ENCODE assay signal across 8 cellular contexts in the genomic region with DNA sequence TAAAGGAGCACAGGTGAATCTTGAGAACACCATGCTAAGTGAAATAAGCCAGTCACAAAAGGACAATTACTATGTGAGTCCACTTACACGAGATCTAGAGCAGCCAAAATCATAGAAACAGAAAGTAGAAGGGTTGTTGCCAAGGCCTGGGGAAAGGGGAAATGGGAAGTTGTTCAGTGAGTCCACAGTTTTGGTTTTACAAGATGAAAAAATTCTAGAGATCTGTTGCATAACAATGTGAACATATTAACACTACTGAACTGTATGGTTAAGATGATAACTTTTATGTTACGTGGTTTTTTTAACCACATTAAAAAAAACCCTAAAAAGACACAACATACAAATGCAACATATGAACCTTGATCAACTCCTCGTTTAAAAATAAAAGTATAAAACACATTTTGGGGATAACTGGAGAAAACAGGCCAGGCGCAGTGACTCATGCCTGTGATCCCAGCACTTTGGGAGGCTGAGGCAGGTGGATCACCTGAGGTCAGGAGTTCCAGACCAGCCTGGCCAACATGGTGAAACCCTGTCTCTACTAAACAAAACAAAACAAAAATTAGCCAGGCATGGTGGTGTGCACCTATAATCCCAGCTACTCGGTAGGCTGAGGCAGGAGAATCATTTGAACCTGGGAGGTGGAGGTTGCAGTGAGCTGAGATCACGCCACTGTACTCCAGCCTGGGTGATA. TPM values are rescaled to one million over a fixed set of nuclear protein-coding genes. Genes with fewer than 3 reads are reported as not detected.
DNase-seq lines count a peak whose midpoint lies in the region; ATAC-seq and TF ChIP-seq lines count a peak whose summit lies in the region.
"Not testable (repeated sequence)": the region's sequence is repeated elsewhere in the genome, so short reads cannot be mapped to it uniquely, and the experiment has no call there.

No MANE protein-coding gene starts in this region.

- not testable (repeated sequence) for DNase-seq in CD4-positive, alpha-beta T cell; activated T-helper 1 cell treated with anti-CD3 and anti-CD28 coated beads, Interleukin-12 subunit alpha, Interleukin-12 subunit beta, Interleukin-2, Interleukin-4 antibody, amounts not matched to agents 30 ng/mL and 10 ng/mL and 1 ng/mL, durations not matched to agents 14 hours and 24 hours and 36 hours (ENCODE audit: low spot score)
- peak; percentile 71 for DNase-seq in naive B cell

- peak; percentile 73 for ATAC-seq in CD4-positive, alpha-beta T cell (ENCODE audit: poor library complexity)
- ATAC-seq in GM18907 (IDR thresholded peaks at IDR 0.05; ENCODE audit: unreplicated experiment) = peak; percentile 87
- peak; percentile 86 for ATAC-seq in GM21515 (IDR thresholded peaks at IDR 0.05; ENCODE audit: unreplicated experiment)
- ATAC-seq in HG02943 (IDR thresholded peaks at IDR 0.05; ENCODE audit: low read depth, unreplicated experiment) = peak; percentile 79
- peak; percentile 82 for ATAC-seq in HG03460 (IDR thresholded peaks at IDR 0.05; ENCODE audit: unreplicated experiment)
- peak; percentile 86 to 88 for ATAC-seq in naive B cell (ENCODE audit: low read depth in 2 of 2)

- peak overlapping the region; percentile 45 for H3K4me3 ChIP-seq in OCI-LY3 (ENCODE audit: low read length)

- peaks cover 39% of the 10 kb centered on the region for H3K4me1 Mint-ChIP-seq in CD4-positive, alpha-beta T cell (ENCODE audit: low read depth)
- peaks cover 21% of the 10 kb centered on the region for H3K4me1 Mint-ChIP-seq in activated T-helper 1 cell treated with anti-CD3 and anti-CD28 coated beads, Interleukin-12 subunit alpha, Interleukin-12 subunit beta, Interleukin-2, Interleukin-4 antibody, amounts not matched to agents 30 ng/mL and 10 ng/mL and 1 ng/mL, durations not matched to agents 14 hours and 24 hours and 36 hours (ENCODE audit: low read depth)
- peaks cover 58 to 78% (median 75%) of the 10 kb centered on the region in 3 donors for H3K4me1 Mint-ChIP-seq in naive B cell

- H3K27ac ChIP-seq in CD4-positive, alpha-beta T cell (ENCODE audit: low read depth, low read length) = not testable (repeated sequence)
- H3K27ac ChIP-seq in OCI-LY3 (ENCODE audit: low read length) = peak overlapping the region; percentile 34

- H3K4me1 ChIP-seq in OCI-LY3 (ENCODE audit: low read length) = peaks cover 20% of the 10 kb centered on the region

- not testable (repeated sequence) for H2AFZ ChIP-seq in OCI-LY3 (ENCODE audit: low read depth, low read length)

- not testable (repeated sequence) for H3K9me3 Mint-ChIP-seq in CD4-positive, alpha-beta T cell; naive B cell
- peaks cover 20% of the 10 kb centered on the region for H3K9me3 Mint-ChIP-seq in activated T-helper 1 cell treated with anti-CD3 and anti-CD28 coated beads, Interleukin-12 subunit alpha, Interleukin-12 subunit beta, Interleukin-2, Interleukin-4 antibody, amounts not matched to agents 30 ng/mL and 10 ng/mL and 1 ng/mL, durations not matched to agents 14 hours and 24 hours and 36 hours

- peak overlapping the region; percentile 2 for H3K4me3 Mint-ChIP-seq in CD4-positive, alpha-beta T cell
- not testable (repeated sequence) for H3K4me3 Mint-ChIP-seq in activated T-helper 1 cell treated with anti-CD3 and anti-CD28 coated beads, Interleukin-12 subunit alpha, Interleukin-12 subunit beta, Interleukin-2, Interleukin-4 antibody, amounts not matched to agents 30 ng/mL and 10 ng/mL and 1 ng/mL, durations not matched to agents 14 hours and 24 hours and 36 hours
- H3K4me3 Mint-ChIP-seq in naive B cell = peak overlapping the region; percentile 7 to 84 (median 66)

- peaks cover 61% of the 10 kb centered on the region for H3K36me3 ChIP-seq in OCI-LY3 (replicated peaks; ENCODE audit: low read depth, low read length)

- H3K9ac ChIP-seq in OCI-LY3 (ENCODE audit: low read length) = peak overlapping the region; percentile 4; the same call in 1 of the 2 replicates

- POLR2A ChIA-PET in CD4-positive, alpha-beta T cell (lab: Charles Lee) = interaction anchor here (0.7 kb wide), 1 partner anchor 53 kb away, joined by 3 read pairs; no protein-coding TSS in a partner anchor

- not testable (repeated sequence) for H3K27me3 ChIP-seq in CD4-positive, alpha-beta T cell (ENCODE audit: control insufficient read depth, insufficient read depth, low read length); OCI-LY3 (ENCODE audit: low read depth, low read length)

- H3K9me3 ChIP-seq in CD4-positive, alpha-beta T cell (ENCODE audit: control insufficient read depth, low read length); OCI-LY3 (ENCODE audit: insufficient read depth, low read length): not testable (repeated sequence)

- H3K27me3 Mint-ChIP-seq in CD4-positive, alpha-beta T cell; activated T-helper 1 cell treated with anti-CD3 and anti-CD28 coated beads, Interleukin-12 subunit alpha, Interleukin-12 subunit beta, Interleukin-2, Interleukin-4 antibody, amounts not matched to agents 30 ng/mL and 10 ng/mL and 1 ng/mL, durations not matched to agents 14 hours and 24 hours and 36 hours (ENCODE audit: insufficient read depth); naive B cell: not testable (repeated sequence)

- peaks cover 15% of the 10 kb centered on the region; the same call in 1 of the 2 replicates for H4K20me1 ChIP-seq in OCI-LY3 (ENCODE audit: insufficient read depth, low read length)

- peak overlapping the region; percentile 22 for H3K27ac Mint-ChIP-seq in CD4-positive, alpha-beta T cell
- peak overlapping the region; percentile 13 for H3K27ac Mint-ChIP-seq in activated T-helper 1 cell treated with anti-CD3 and anti-CD28 coated beads, Interleukin-12 subunit alpha, Interleukin-12 subunit beta, Interleukin-2, Interleukin-4 antibody, amounts not matched to agents 30 ng/mL and 10 ng/mL and 1 ng/mL, durations not matched to agents 14 hours and 24 hours and 36 hours
- H3K27ac Mint-ChIP-seq in naive B cell = peak overlapping the region; percentile 19 to 92 (median 78)

- peaks cover 86% of the 10 kb centered on the region for H3K36me3 Mint-ChIP-seq in CD4-positive, alpha-beta T cell (ENCODE audit: low read depth)
- H3K36me3 Mint-ChIP-seq in activated T-helper 1 cell treated with anti-CD3 and anti-CD28 coated beads, Interleukin-12 subunit alpha, Interleukin-12 subunit beta, Interleukin-2, Interleukin-4 antibody, amounts not matched to agents 30 ng/mL and 10 ng/mL and 1 ng/mL, durations not matched to agents 14 hours and 24 hours and 36 hours (ENCODE audit: low read depth) = peaks cover 51% of the 10 kb centered on the region
- peaks cover 22 to 28% of the 10 kb centered on the region in 2 donors for H3K36me3 Mint-ChIP-seq in naive B cell

- H3K4me2 ChIP-seq in OCI-LY3 (ENCODE audit: low read length) = peak overlapping the region; percentile 65

- TF ChIP-seq CTCF in CD4-positive, alpha-beta T cell (IDR thresholded peaks at IDR 0.05); OCI-LY3 (IDR thresholded peaks at IDR 0.05; ENCODE audit: low read depth, low read length): not testable (repeated sequence)

- CTCF ChIA-PET in CD4-positive, alpha-beta T cell (lab: Charles Lee) = not testable (repeated sequence)

- intact Hi-C loops in CD4-positive, alpha-beta T cell (cut with DNase I, micrococcal nuclease); activated T-helper 1 cell treated with anti-CD3 and anti-CD28 coated beads, Interleukin-12 subunit alpha, Interleukin-12 subunit beta, Interleukin-2, Interleukin-4 antibody, amounts not matched to agents 30 ng/mL and 10 ng/mL and 1 ng/mL, durations not matched to agents 14 hours and 24 hours and 36 hours (cut with micrococcal nuclease): not testable (repeated sequence)

- H3K79me2 ChIP-seq in OCI-LY3 (ENCODE audit: low read length) = not testable (repeated sequence)

RNA-seq across cellular contexts. Expression of a gene that starts 43.0 kb away (rescaled TPM):
- total RNA-seq in CD4-positive, alpha-beta T cell = 10 to 100 TPM; 17.4 to 17.8 TPM
- total RNA-seq in activated T-helper 1 cell treated with anti-CD3 and anti-CD28 coated beads, Interleukin-12 subunit alpha, Interleukin-12 subunit beta, Interleukin-2, Interleukin-4 antibody, amounts not matched to agents 30 ng/mL and 10 ng/mL and 1 ng/mL, durations not matched to agents 14 hours and 24 hours and 36 hours = 22.0 and 22.2 TPM in 2 replicates
- 10 to 100 TPM; 10.8 to 23.1 (median 15.4) TPM for polyA plus RNA-seq in naive B cell (ENCODE audit: low read depth in 6 of 6)

RNA-seq across cellular contexts. Expression of a gene that starts 47.6 kb away (rescaled TPM):
- total RNA-seq in CD4-positive, alpha-beta T cell = 10 to 100 TPM; 50.2 to 56.5 TPM
- 106 and 110 TPM in 2 replicates for total RNA-seq in activated T-helper 1 cell treated with anti-CD3 and anti-CD28 coated beads, Interleukin-12 subunit alpha, Interleukin-12 subunit beta, Interleukin-2, Interleukin-4 antibody, amounts not matched to agents 30 ng/mL and 10 ng/mL and 1 ng/mL, durations not matched to agents 14 hours and 24 hours and 36 hours
- 10 to 100 TPM; 44.4 to 69.8 (median 52.9) TPM for polyA plus RNA-seq in naive B cell (ENCODE audit: low read depth in 6 of 6)

RNA-seq across cellular contexts. Expression of a gene that starts 55.1 kb away (rescaled TPM):
- 10 to 100 TPM; 14.6 to 16.2 TPM for total RNA-seq in CD4-positive, alpha-beta T cell
- total RNA-seq in activated T-helper 1 cell treated with anti-CD3 and anti-CD28 coated beads, Interleukin-12 subunit alpha, Interleukin-12 subunit beta, Interleukin-2, Interleukin-4 antibody, amounts not matched to agents 30 ng/mL and 10 ng/mL and 1 ng/mL, durations not matched to agents 14 hours and 24 hours and 36 hours = 15.9 and 16.4 TPM in 2 replicates
- 10 to 100 TPM; 16.8 to 29.2 (median 20.9) TPM for polyA plus RNA-seq in naive B cell (ENCODE audit: low read depth in 6 of 6)

Comparison
In these comparisons a context has a peak if more than half of its experiments do, and no peak if none do; other contexts are left out.
1. H3K27ac Mint-ChIP-seq: peak in every context shown above with its lines; median percentile 78 in naive B cell; 22 in CD4-positive, alpha-beta T cell; 13 in activated T-helper 1 cell treated with anti-CD3 and anti-CD28 coated beads, Interleukin-12 subunit alpha, Interleukin-12 subunit beta, Interleukin-2, Interleukin-4 antibody, amounts not matched to agents 30 ng/mL and 10 ng/mL and 1 ng/mL, durations not matched to agents 14 hours and 24 hours and 36 hours.